Comparison of ENCODE assay signal across 1 cellular context in genomic region chr1:156257711-156258110, GRCh38.
TF ChIP-seq lines count a peak whose summit lies in the region.

No MANE protein-coding gene starts in this region.

TF ChIP-seq in GM23338, 12 proteins besides CTCF, POLR2A, EP300 and RAD21 (continued from another document):
- no peak for TF ChIP-seq ETS1 (IDR thresholded peaks at IDR 0.05)
- TF ChIP-seq STAT1 (IDR thresholded peaks at IDR 0.05; ENCODE audit: unreplicated experiment): no peak
- no peak for TF ChIP-seq NANOG (IDR thresholded peaks at IDR 0.05; ENCODE audit: borderline replicate concordance)
- no peak for TF ChIP-seq EZH2 (IDR thresholded peaks at IDR 0.05; ENCODE audit: low read depth, unreplicated experiment)
- no peak for TF ChIP-seq EZH2phosphoT487 (IDR thresholded peaks at IDR 0.05; ENCODE audit: unreplicated experiment)
